Comparison of ENCODE assay signal across 18 cellular contexts in genomic region chr6:138227316-138227781, GRCh38. TPM values are rescaled to one million over a fixed set of nuclear protein-coding genes. Genes with fewer than 3 reads are reported as not detected.
DNase-seq lines count a peak whose midpoint lies in the region; ATAC-seq and TF ChIP-seq lines count a peak whose summit lies in the region.
"Had no signal": no experiment of that assay in that cellular context is flagged by ENCODE, and none has a peak within 500 bp of the region (broad histone marks: within the 10 kb centered on the region; RNA-seq: fewer than 3 reads in every experiment).

No MANE protein-coding gene starts in this region.

- H3K4me1 Mint-ChIP-seq in activated T-helper 2 cell treated with anti-CD3 and anti-CD28 coated beads, Interferon-gamma antibody, Interleukin-2, Interleukin-4, amounts not matched to agents 10 μg/mL and 5 μg/mL and 100 μg/mL, durations not matched to agents 14 hours and 24 hours and 36 hours (ENCODE audit: low read depth) = no peaks in the 10 kb centered on the region
- H3K4me1 Mint-ChIP-seq: neural crest cell had no signal

- no peaks in the 10 kb centered on the region for H4K20me1 ChIP-seq in mammary epithelial cell (ENCODE audit: insufficient read depth, low read length)
- no peaks in the 10 kb centered on the region for H4K20me1 ChIP-seq in hepatocyte (ENCODE audit: insufficient read depth, poor library complexity, severe bottlenecking)

- H3K79me2 ChIP-seq in mammary epithelial cell (ENCODE audit: insufficient read depth, low read length) (no peaks in the 10 kb centered on the region), hepatocyte (no peaks in the 10 kb centered on the region)

- ATAC-seq in upper lobe of right lung (peak; percentile 78), GM18867 (IDR thresholded peaks at IDR 0.05; ENCODE audit: unreplicated experiment) (no peak)

- in situ Hi-C loops in mammary epithelial cell (cut with MboI; ENCODE audit: low sequenced_read_pairs in 2 of 2) = no loop called here

- no TSS peak for BruUV-seq in mammary epithelial cell (replicated peaks; lab: Mats Ljungman, UMichigan)

- dilution Hi-C loops in mammary epithelial cell (cut with HindIII; ENCODE audit: low sequenced_read_pairs) = no loop called here

- H3K36me3 Mint-ChIP-seq in activated T-helper 2 cell treated with anti-CD3 and anti-CD28 coated beads, Interferon-gamma antibody, Interleukin-2, Interleukin-4, amounts not matched to agents 10 μg/mL and 5 μg/mL and 100 μg/mL, durations not matched to agents 14 hours and 24 hours and 36 hours (ENCODE audit: low read depth) = no peaks in the 10 kb centered on the region

- H3K9me3 Mint-ChIP-seq in activated T-helper 2 cell treated with anti-CD3 and anti-CD28 coated beads, Interferon-gamma antibody, Interleukin-2, Interleukin-4, amounts not matched to agents 10 μg/mL and 5 μg/mL and 100 μg/mL, durations not matched to agents 14 hours and 24 hours and 36 hours = no peaks in the 10 kb centered on the region
- H3K9me3 Mint-ChIP-seq: neural crest cell had no signal

- H3K4me3 ChIP-seq in breast epithelium (no peak overlapping the region), mammary epithelial cell (replicated peaks in 1 of 3; ENCODE audit: insufficient read depth in 1 of 3, low read depth in 2 of 3, low read length in 3 of 3) (no peak overlapping the region), hepatocyte (no peak overlapping the region), upper lobe of right lung (no peak overlapping the region), uterus (no peak overlapping the region)
- H3K4me3 ChIP-seq: right lobe of liver, thoracic aorta had no signal

- no peak overlapping the region for H3K4me2 ChIP-seq in mammary epithelial cell (ENCODE audit: insufficient read depth, low read depth, low read length)
- peak overlapping the region; percentile 56 for H3K4me2 ChIP-seq in hepatocyte

- no peak overlapping the region for H3K4me3 Mint-ChIP-seq in activated T-helper 2 cell treated with anti-CD3 and anti-CD28 coated beads, Interferon-gamma antibody, Interleukin-2, Interleukin-4, amounts not matched to agents 10 μg/mL and 5 μg/mL and 100 μg/mL, durations not matched to agents 14 hours and 24 hours and 36 hours (ENCODE audit: low read depth)
- H3K4me3 Mint-ChIP-seq: neural crest cell had no signal

- H3K4me1 ChIP-seq in breast epithelium = no peaks in the 10 kb centered on the region
- H3K4me1 ChIP-seq in mammary epithelial cell (ENCODE audit: insufficient read depth, low read length) = no peaks in the 10 kb centered on the region
- H3K4me1 ChIP-seq in hepatocyte (ENCODE audit: insufficient read depth) = peaks cover 43% of the 10 kb centered on the region
- H3K4me1 ChIP-seq in upper lobe of right lung = no peaks in the 10 kb centered on the region
- H3K4me1 ChIP-seq in uterus = no peaks in the 10 kb centered on the region

- TF ChIP-seq CTCF in breast epithelium (IDR thresholded peaks at IDR 0.05) = no peak
- TF ChIP-seq CTCF in mammary epithelial cell (conservative IDR thresholded peaks at IDR 0.05 in 1 of 2, IDR thresholded peaks at IDR 0.05 in 1 of 2; ENCODE audit: extremely low read depth in 1 of 2, insufficient read depth in 1 of 2, low read depth in 1 of 2, low read length in 2 of 2) = no peak
- TF ChIP-seq CTCF in hepatocyte (IDR thresholded peaks at IDR 0.05; ENCODE audit: poor library complexity) = no peak
- TF ChIP-seq CTCF in upper lobe of right lung (IDR thresholded peaks at IDR 0.05) = no peak
- no peak for TF ChIP-seq CTCF in uterus (IDR thresholded peaks at IDR 0.05)

- H3K36me3 ChIP-seq in breast epithelium = no peaks in the 10 kb centered on the region
- H3K36me3 ChIP-seq in mammary epithelial cell (ENCODE audit: insufficient read depth, low read length) = no peaks in the 10 kb centered on the region
- H3K36me3 ChIP-seq in hepatocyte (replicated peaks; ENCODE audit: insufficient read depth, low read depth) = no peaks in the 10 kb centered on the region
- no peaks in the 10 kb centered on the region for H3K36me3 ChIP-seq in upper lobe of right lung
- no peaks in the 10 kb centered on the region for H3K36me3 ChIP-seq in uterus
- H3K36me3 ChIP-seq: right lobe of liver, thoracic aorta had no signal

- intact Hi-C loops in breast epithelium (cut with DNase I; ENCODE audit: low total_unique reads) (no loop called here), mammary epithelial cell (cut with micrococcal nuclease) (no loop called here), upper lobe of right lung (cut with DNase I) (no loop called here), uterus (cut with DNase I; ENCODE audit: low total_unique reads) (no loop called here)
- intact Hi-C loops in activated T-helper 2 cell treated with anti-CD3 and anti-CD28 coated beads, Interferon-gamma antibody, Interleukin-2, Interleukin-4, amounts not matched to agents 10 μg/mL and 5 μg/mL and 100 μg/mL, durations not matched to agents 14 hours and 24 hours and 36 hours (cut with micrococcal nuclease) = no loop called here

- H3K9me2 ChIP-seq in hepatocyte (replicated peaks; ENCODE audit: insufficient read depth) = no peaks in the 10 kb centered on the region

- H3K9me3 ChIP-seq in breast epithelium (no peaks in the 10 kb centered on the region), mammary epithelial cell (replicated peaks; ENCODE audit: insufficient read depth, low read length) (no peaks in the 10 kb centered on the region), hepatocyte (ENCODE audit: low read depth) (no peaks in the 10 kb centered on the region), upper lobe of right lung (no peaks in the 10 kb centered on the region), uterus (no peaks in the 10 kb centered on the region)
- H3K9me3 ChIP-seq: right lobe of liver, thoracic aorta had no signal

- H3K27ac ChIP-seq in breast epithelium (peak overlapping the region; percentile 34 to 74), mammary epithelial cell (ENCODE audit: insufficient read depth, low read depth, low read length) (no peak overlapping the region), hepatocyte (peak overlapping the region; percentile 52), upper lobe of right lung (no peak overlapping the region), uterus (no peak overlapping the region)
- H3K27ac ChIP-seq: right lobe of liver, thoracic aorta had no signal

- no peak overlapping the region for H3K27ac Mint-ChIP-seq in activated T-helper 2 cell treated with anti-CD3 and anti-CD28 coated beads, Interferon-gamma antibody, Interleukin-2, Interleukin-4, amounts not matched to agents 10 μg/mL and 5 μg/mL and 100 μg/mL, durations not matched to agents 14 hours and 24 hours and 36 hours

- TF ChIP-seq POLR2A in breast epithelium (IDR thresholded peaks at IDR 0.05) = no peak
- no peak for TF ChIP-seq POLR2A in uterus (IDR thresholded peaks at IDR 0.05)

- H3K27me3 ChIP-seq in breast epithelium (no peaks in the 10 kb centered on the region), mammary epithelial cell (ENCODE audit: insufficient read depth, low read length) (no peaks in the 10 kb centered on the region), hepatocyte (no peaks in the 10 kb centered on the region), upper lobe of right lung (no peaks in the 10 kb centered on the region), uterus (no peaks in the 10 kb centered on the region)
- H3K27me3 ChIP-seq: right lobe of liver had no signal

- peaks cover 10% of the 10 kb centered on the region for H3K27me3 Mint-ChIP-seq in activated T-helper 2 cell treated with anti-CD3 and anti-CD28 coated beads, Interferon-gamma antibody, Interleukin-2, Interleukin-4, amounts not matched to agents 10 μg/mL and 5 μg/mL and 100 μg/mL, durations not matched to agents 14 hours and 24 hours and 36 hours (ENCODE audit: low read depth)

- 84% methylated on average over 8 of the region's 8 CpGs for WGBS in mammary epithelial cell (ENCODE audit: low coverage, missing lambda C conversion rate)
- 49% methylated on average over 8 of the region's 8 CpGs for WGBS in hepatocyte (ENCODE audit: low lambda C conversion rate, missing lambda C conversion rate)

- CTCF ChIA-PET in mammary epithelial cell (lab: Charles Lee; ENCODE audit: low non-redundant PET) = no interaction called here

- DNase-seq in breast epithelium (ENCODE audit: low spot score in 2 of 2) = peak; percentile 27 to 62
- DNase-seq in mammary epithelial cell = no peak
- peak; percentile 86 for DNase-seq in NCI-H748 (lab: John Stamatoyannopoulos, UW; ENCODE audit: unreplicated experiment)
- peak; percentile 47 for DNase-seq in hepatocyte (ENCODE audit: low spot score)
- peak; percentile 67 for DNase-seq in upper lobe of right lung
- no peak for DNase-seq in activated T-helper 2 cell treated with anti-CD3 and anti-CD28 coated beads, Interferon-gamma antibody, Interleukin-2, Interleukin-4, amounts not matched to agents 10 μg/mL and 5 μg/mL and 100 μg/mL, durations not matched to agents 14 hours and 24 hours and 36 hours (ENCODE audit: low spot score)
- no peak for DNase-seq in uterus
- DNase-seq: activated CD4-positive, CD25-positive, alpha-beta regulatory T cell; activated naive CD4-positive, alpha-beta T cell treated with anti-CD3 and anti-CD28 coated beads, Interleukin-2, amount 50 U/mL, for 16 hours; effector CD8-positive, alpha-beta T cell; NCI-H446; right lobe of liver; stimulated activated CD8-positive, alpha-beta memory T cell treated with anti-CD3 and anti-CD28 coated beads, Interleukin-4, amount 100 ng/mL, for 48 hours had no signal

- H3K9ac ChIP-seq in mammary epithelial cell (ENCODE audit: insufficient read depth, low read length) = no peak overlapping the region

- H2AFZ ChIP-seq in mammary epithelial cell (ENCODE audit: low read depth, low read length) (no peak overlapping the region), hepatocyte (peak overlapping the region; percentile 9)

RNA-seq across cellular contexts. Expression of gene PBOV1, which starts 9.1 kb away (rescaled TPM):
- total RNA-seq in breast epithelium (not detected), mammary epithelial cell (not detected), hepatocyte (not detected in 2 replicates), upper lobe of right lung (not detected), uterus (not detected)
- polyA plus RNA-seq in mammary epithelial cell (not detected), hepatocyte (not detected in 2 replicates)
- polyA minus RNA-seq in mammary epithelial cell = not detected
- total RNA-seq in activated T-helper 2 cell treated with anti-CD3 and anti-CD28 coated beads, Interferon-gamma antibody, Interleukin-2, Interleukin-4, amounts not matched to agents 10 μg/mL and 5 μg/mL and 100 μg/mL, durations not matched to agents 14 hours and 24 hours and 36 hours = not detected in 2 replicates
- total RNA-seq: bronchial epithelial cell, lower leg skin, neural crest cell, right lobe of liver, thoracic aorta had no signal

Comparison
In these comparisons a context has a peak if more than half of its experiments do, and no peak if none do; other contexts are left out.
1. DNase-seq: peak in breast epithelium (2 of 2), NCI-H748 (single experiment), hepatocyte (single experiment) and upper lobe of right lung (single experiment); none in mammary epithelial cell (single experiment), activated T-helper 2 cell treated with anti-CD3 and anti-CD28 coated beads, Interferon-gamma antibody, Interleukin-2, Interleukin-4, amounts not matched to agents 10 μg/mL and 5 μg/mL and 100 μg/mL, durations not matched to agents 14 hours and 24 hours and 36 hours (single experiment) and uterus (0 of 2).
2. H3K27ac ChIP-seq: peak in breast epithelium (2 of 2) and hepatocyte (single experiment); none in mammary epithelial cell (single experiment), upper lobe of right lung (single experiment) and uterus (0 of 2).